7 cellular contexts compared by ENCODE assay signal in the genomic region with DNA sequence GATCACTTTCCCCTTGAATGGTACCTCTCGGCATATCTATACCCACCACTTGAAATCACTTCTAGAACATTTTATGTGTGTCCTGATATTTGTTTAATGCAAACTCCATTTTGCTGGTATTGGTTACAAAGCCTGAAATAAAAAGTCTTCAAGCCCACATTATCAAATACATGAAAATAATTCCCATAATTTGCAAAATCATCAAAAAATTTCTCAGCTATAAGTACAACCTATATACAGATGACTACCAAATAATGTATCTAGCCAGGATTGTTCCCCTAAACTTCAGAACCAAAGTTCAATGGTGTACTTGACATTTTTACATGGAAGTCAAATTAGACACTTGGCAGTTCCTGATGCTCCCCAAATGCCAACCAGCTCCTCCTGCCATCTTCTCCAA.
"Had no signal": no experiment of that assay in that cellular context is flagged by ENCODE, and none has a peak within 500 bp of the region (broad histone marks: within the 10 kb centered on the region; RNA-seq: fewer than 3 reads in every experiment).

No MANE protein-coding gene starts in this region.

- H3K27ac Mint-ChIP-seq: GM23338 had no signal

- DNase-seq: H9, HCEC 1CT, KBM-7 had no signal

- H3K27ac ChIP-seq: KMS-11 had no signal

- H3K9ac ChIP-seq: KMS-11 had no signal

- ATAC-seq: GM23338 had no signal

- H3K4me3 ChIP-seq: GM23338 had no signal

- H2AFZ ChIP-seq: GM23338 had no signal

- H3K4me2 ChIP-seq: GM23338, KMS-11 had no signal

- H3K9me3 Mint-ChIP-seq: GM23338, H9 had no signal

- FAIRE-seq: H1, HTR-8/SVneo had no signal

- H3K4me3 Mint-ChIP-seq: GM23338, H9 had no signal
